8 cellular contexts compared by ENCODE assay signal in the genomic region with DNA sequence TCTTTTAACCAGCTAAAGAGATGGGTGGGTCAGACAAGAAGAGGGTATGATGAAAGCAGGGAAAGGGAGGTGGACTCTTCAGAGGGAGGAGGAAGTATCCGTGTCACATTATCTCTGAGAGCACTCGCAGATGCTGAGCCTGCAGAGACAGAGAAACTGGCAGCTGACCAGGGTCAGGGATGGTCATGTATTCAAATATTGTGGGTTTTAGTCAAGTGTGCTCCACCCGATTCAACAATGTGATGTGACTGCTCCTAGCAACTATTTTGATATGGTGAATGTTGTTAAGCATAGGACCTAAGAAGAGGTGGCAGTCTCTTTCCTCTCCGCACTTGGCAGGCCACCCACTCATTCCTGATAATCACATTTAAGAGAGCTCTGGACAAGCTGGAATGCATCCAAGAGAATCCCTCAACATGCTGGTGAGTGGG. TPM values are rescaled to one million over a fixed set of nuclear protein-coding genes. Genes with fewer than 3 reads are reported as not detected.
DNase-seq lines count a peak whose midpoint lies in the region; ATAC-seq and TF ChIP-seq lines count a peak whose summit lies in the region.

No MANE protein-coding gene starts in this region.

- no peak for TF ChIP-seq CTCF in breast epithelium (IDR thresholded peaks at IDR 0.05)

- peak overlapping the region; percentile 98 to 100 for H3K27ac ChIP-seq in breast epithelium

- no peaks in the 10 kb centered on the region for H3K9me3 ChIP-seq in breast epithelium

- H3K4me3 Mint-ChIP-seq in activated naive CD4-positive, alpha-beta T cell treated with anti-CD3 and anti-CD28 coated beads, Interleukin-2, amount 50 U/mL, for 24 hours, result peak overlapping the region; percentile 90

- DNase-seq in activated naive CD4-positive, alpha-beta T cell treated with anti-CD3 and anti-CD28 coated beads, Interleukin-2, amount 50 U/mL, for 72 hours (ENCODE audit: low spot score in 2 of 2), result no peak
- DNase-seq in NCI-H82 treated with DMSO at 0.1 percent for 48 hours (lab: John Stamatoyannopoulos, UW; ENCODE audit: unreplicated experiment) (peak; percentile 27), breast epithelium (ENCODE audit: low spot score in 2 of 2) (peak in 1 of 2 donors; percentile 55), mucosa of gallbladder (ENCODE audit: low spot score) (peak; percentile 68), NCI-H1930 (lab: John Stamatoyannopoulos, UW) (no peak), H7 (no peak), activated gamma-delta T cell (lab: John Stamatoyannopoulos, UW) (no peak)

- H3K4me1 Mint-ChIP-seq in activated naive CD4-positive, alpha-beta T cell treated with anti-CD3 and anti-CD28 coated beads, Interleukin-2, amount 50 U/mL, for 24 hours, result peaks cover 37% of the 10 kb centered on the region

- H3K4me3 ChIP-seq in breast epithelium (peak overlapping the region in 1 of 3 donors; percentile 82), H7 (ENCODE audit: insufficient read depth, low read depth, low read length) (no peak overlapping the region)

- H3K36me3 Mint-ChIP-seq in activated naive CD4-positive, alpha-beta T cell treated with anti-CD3 and anti-CD28 coated beads, Interleukin-2, amount 50 U/mL, for 24 hours, result no peaks in the 10 kb centered on the region
- H3K36me3 Mint-ChIP-seq in activated naive CD4-positive, alpha-beta T cell treated with anti-CD3 and anti-CD28 coated beads, Interleukin-2, amount 50 U/mL, for 72 hours, result peaks cover 0 to 14% of the 10 kb centered on the region in 2 donors

- H3K27me3 Mint-ChIP-seq in activated naive CD4-positive, alpha-beta T cell treated with anti-CD3 and anti-CD28 coated beads, Interleukin-2, amount 50 U/mL, for 24 hours, result no peaks in the 10 kb centered on the region

- peaks cover 0 to 5% of the 10 kb centered on the region in 2 donors for H3K4me1 ChIP-seq in breast epithelium

- no peak for ATAC-seq in activated naive CD4-positive, alpha-beta T cell treated with anti-CD3 and anti-CD28 coated beads, Interleukin-2, amount 50 U/mL, for 72 hours

- intact Hi-C loops in breast epithelium (cut with DNase I; ENCODE audit: low total_unique reads), result no loop called here

- H3K27me3 ChIP-seq in breast epithelium, result no peaks in the 10 kb centered on the region
- peaks cover 43% of the 10 kb centered on the region for H3K27me3 ChIP-seq in H7 (ENCODE audit: control insufficient read depth, insufficient read depth, low read length)

- no peaks in the 10 kb centered on the region for H3K36me3 ChIP-seq in breast epithelium
- H3K36me3 ChIP-seq in H7 (replicated peaks; ENCODE audit: control insufficient read depth, insufficient read depth, low read length), result no peaks in the 10 kb centered on the region

- TF ChIP-seq POLR2A in breast epithelium (IDR thresholded peaks at IDR 0.05), result no peak

- H3K27ac Mint-ChIP-seq in activated naive CD4-positive, alpha-beta T cell treated with anti-CD3 and anti-CD28 coated beads, Interleukin-2, amount 50 U/mL, for 24 hours, result peak overlapping the region; percentile 98
- no peak overlapping the region for H3K27ac Mint-ChIP-seq in activated naive CD4-positive, alpha-beta T cell treated with anti-CD3 and anti-CD28 coated beads, Interleukin-2, amount 50 U/mL, for 72 hours

- no peaks in the 10 kb centered on the region for H3K9me3 Mint-ChIP-seq in activated naive CD4-positive, alpha-beta T cell treated with anti-CD3 and anti-CD28 coated beads, Interleukin-2, amount 50 U/mL, for 24 hours
- no peaks in the 10 kb centered on the region for H3K9me3 Mint-ChIP-seq in activated naive CD4-positive, alpha-beta T cell treated with anti-CD3 and anti-CD28 coated beads, Interleukin-2, amount 50 U/mL, for 72 hours

RNA-seq across cellular contexts. Expression of a gene that starts 1.3 kb away (rescaled TPM):
- 10 to 100 TPM; 19.7 to 27.7 TPM for total RNA-seq in activated naive CD4-positive, alpha-beta T cell treated with anti-CD3 and anti-CD28 coated beads, Interleukin-2, amount 50 U/mL, for 72 hours
- 100 to 1,000 TPM in 1 of 3 donors, 10 to 100 TPM in 2; 67.2 to 146 (median 76.8) TPM for total RNA-seq in breast epithelium
- 37.2 TPM for total RNA-seq in mucosa of gallbladder
- 0.30 and 2.0 TPM in 2 replicates for total RNA-seq in H7 (2014; rRNA removed; shearing (Covaris generic))

RNA-seq across cellular contexts. Expression of a gene that starts 39.6 kb away (rescaled TPM):
- not detected for total RNA-seq in activated naive CD4-positive, alpha-beta T cell treated with anti-CD3 and anti-CD28 coated beads, Interleukin-2, amount 50 U/mL, for 72 hours
- not detected for total RNA-seq in breast epithelium
- not detected for total RNA-seq in mucosa of gallbladder
- total RNA-seq in H7 (2014; rRNA removed; shearing (Covaris generic)), result not detected in 2 replicates

Comparison
In these comparisons a context has a peak if more than half of its experiments do, and no peak if none do; other contexts are left out.
1. DNase-seq: peak in NCI-H82 treated with DMSO at 0.1 percent for 48 hours (single experiment) and mucosa of gallbladder (single experiment); none in activated naive CD4-positive, alpha-beta T cell treated with anti-CD3 and anti-CD28 coated beads, Interleukin-2, amount 50 U/mL, for 72 hours (0 of 2), NCI-H1930 (0 of 2), H7 (single experiment) and activated gamma-delta T cell (single experiment).